1 cellular context compared by ENCODE assay signal in genomic region chr9:128067898-128068655, GRCh38.
A peak's percentile ranks its signal among the peaks of the same experiment; 100 is the strongest.
TF ChIP-seq lines count a peak whose summit lies in the region.

TSS of gene SLC25A25 (plus strand) at chr9:128068232. CDS start at chr9:128068320, 88 bp downstream.

TF ChIP-seq in K562, 482 proteins besides CTCF, POLR2A, EP300 and RAD21 (continued from another document and continues in another):
- TF ChIP-seq, protein P1, sequence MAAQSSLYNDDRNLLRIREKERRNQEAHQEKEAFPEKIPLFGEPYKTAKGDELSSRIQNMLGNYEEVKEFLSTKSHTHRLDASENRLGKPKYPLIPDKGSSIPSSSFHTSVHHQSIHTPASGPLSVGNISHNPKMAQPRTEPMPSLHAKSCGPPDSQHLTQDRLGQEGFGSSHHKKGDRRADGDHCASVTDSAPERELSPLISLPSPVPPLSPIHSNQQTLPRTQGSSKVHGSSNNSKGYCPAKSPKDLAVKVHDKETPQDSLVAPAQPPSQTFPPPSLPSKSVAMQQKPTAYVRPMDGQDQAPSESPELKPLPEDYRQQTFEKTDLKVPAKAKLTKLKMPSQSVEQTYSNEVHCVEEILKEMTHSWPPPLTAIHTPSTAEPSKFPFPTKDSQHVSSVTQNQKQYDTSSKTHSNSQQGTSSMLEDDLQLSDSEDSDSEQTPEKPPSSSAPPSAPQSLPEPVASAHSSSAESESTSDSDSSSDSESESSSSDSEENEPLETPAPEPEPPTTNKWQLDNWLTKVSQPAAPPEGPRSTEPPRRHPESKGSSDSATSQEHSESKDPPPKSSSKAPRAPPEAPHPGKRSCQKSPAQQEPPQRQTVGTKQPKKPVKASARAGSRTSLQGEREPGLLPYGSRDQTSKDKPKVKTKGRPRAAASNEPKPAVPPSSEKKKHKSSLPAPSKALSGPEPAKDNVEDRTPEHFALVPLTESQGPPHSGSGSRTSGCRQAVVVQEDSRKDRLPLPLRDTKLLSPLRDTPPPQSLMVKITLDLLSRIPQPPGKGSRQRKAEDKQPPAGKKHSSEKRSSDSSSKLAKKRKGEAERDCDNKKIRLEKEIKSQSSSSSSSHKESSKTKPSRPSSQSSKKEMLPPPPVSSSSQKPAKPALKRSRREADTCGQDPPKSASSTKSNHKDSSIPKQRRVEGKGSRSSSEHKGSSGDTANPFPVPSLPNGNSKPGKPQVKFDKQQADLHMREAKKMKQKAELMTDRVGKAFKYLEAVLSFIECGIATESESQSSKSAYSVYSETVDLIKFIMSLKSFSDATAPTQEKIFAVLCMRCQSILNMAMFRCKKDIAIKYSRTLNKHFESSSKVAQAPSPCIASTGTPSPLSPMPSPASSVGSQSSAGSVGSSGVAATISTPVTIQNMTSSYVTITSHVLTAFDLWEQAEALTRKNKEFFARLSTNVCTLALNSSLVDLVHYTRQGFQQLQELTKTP (IDR thresholded peaks at IDR 0.05; ENCODE audit: low read depth in 1 of 2, partially characterized antibody in 2 of 2), result no peak
- TF ChIP-seq, protein P2, sequence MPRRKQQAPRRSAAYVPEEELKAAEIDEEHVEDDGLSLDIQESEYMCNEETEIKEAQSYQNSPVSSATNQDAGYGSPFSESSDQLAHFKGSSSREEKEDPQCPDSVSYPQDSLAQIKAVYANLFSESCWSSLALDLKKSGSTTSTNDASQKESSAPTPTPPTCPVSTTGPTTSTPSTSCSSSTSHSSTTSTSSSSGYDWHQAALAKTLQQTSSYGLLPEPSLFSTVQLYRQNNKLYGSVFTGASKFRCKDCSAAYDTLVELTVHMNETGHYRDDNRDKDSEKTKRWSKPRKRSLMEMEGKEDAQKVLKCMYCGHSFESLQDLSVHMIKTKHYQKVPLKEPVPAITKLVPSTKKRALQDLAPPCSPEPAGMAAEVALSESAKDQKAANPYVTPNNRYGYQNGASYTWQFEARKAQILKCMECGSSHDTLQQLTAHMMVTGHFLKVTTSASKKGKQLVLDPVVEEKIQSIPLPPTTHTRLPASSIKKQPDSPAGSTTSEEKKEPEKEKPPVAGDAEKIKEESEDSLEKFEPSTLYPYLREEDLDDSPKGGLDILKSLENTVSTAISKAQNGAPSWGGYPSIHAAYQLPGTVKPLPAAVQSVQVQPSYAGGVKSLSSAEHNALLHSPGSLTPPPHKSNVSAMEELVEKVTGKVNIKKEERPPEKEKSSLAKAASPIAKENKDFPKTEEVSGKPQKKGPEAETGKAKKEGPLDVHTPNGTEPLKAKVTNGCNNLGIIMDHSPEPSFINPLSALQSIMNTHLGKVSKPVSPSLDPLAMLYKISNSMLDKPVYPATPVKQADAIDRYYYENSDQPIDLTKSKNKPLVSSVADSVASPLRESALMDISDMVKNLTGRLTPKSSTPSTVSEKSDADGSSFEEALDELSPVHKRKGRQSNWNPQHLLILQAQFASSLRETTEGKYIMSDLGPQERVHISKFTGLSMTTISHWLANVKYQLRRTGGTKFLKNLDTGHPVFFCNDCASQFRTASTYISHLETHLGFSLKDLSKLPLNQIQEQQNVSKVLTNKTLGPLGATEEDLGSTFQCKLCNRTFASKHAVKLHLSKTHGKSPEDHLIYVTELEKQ (CRISPR knock-in tag; IDR thresholded peaks at IDR 0.05), result no peak
- TF ChIP-seq KDM4B (IDR thresholded peaks at IDR 0.05; ENCODE audit: borderline replicate concordance in 2 of 2, low read depth in 1 of 2) (no peak), KDM2B (CRISPR knock-in tag; IDR thresholded peaks at IDR 0.05) (no peak), POLR2H (tag; IDR thresholded peaks at IDR 0.05; ENCODE audit: low read depth) (0 out of 2 replicates have a peak, but pooled peaks have one; percentile 22), XRCC5 (IDR thresholded peaks at IDR 0.05; ENCODE audit: low read depth, low read length) (no peak), HMG20B (CRISPR knock-in tag; IDR thresholded peaks at IDR 0.05) (no peak), CBX1 (IDR thresholded peaks at IDR 0.05; ENCODE audit: low read depth) (peak; percentile 36; the same call in 1 of the 2 replicates), VEZF1 (CRISPR knock-in tag; IDR thresholded peaks at IDR 0.05) (peak; percentile 92), RBM34 (IDR thresholded peaks at IDR 0.05; ENCODE audit: borderline replicate concordance, insufficient read depth, low read length) (no peak), PBX2 (CRISPR knock-in tag; IDR thresholded peaks at IDR 0.05; ENCODE audit: low read depth) (peak; percentile 76), PBX2 (tag; conservative IDR thresholded peaks at IDR 0.05; ENCODE audit: low read depth) (no peak), U2AF1 (optimal IDR thresholded peaks at IDR 0.05; ENCODE audit: low read depth, low read length) (peak; percentile 63), SRSF9 (IDR thresholded peaks at IDR 0.05; ENCODE audit: borderline replicate concordance, low read depth, low read length) (no peak), TOE1 (IDR thresholded peaks at IDR 0.05; ENCODE audit: borderline replicate concordance) (no peak), TOE1 (CRISPR knock-in tag; IDR thresholded peaks at IDR 0.05; ENCODE audit: borderline replicate concordance, low read depth) (no peak), CCNT2 (IDR thresholded peaks at IDR 0.05; ENCODE audit: borderline replicate concordance, extremely low read depth, insufficient read length, low read depth, low read length) (peak; percentile 83), PCBP2 (IDR thresholded peaks at IDR 0.05; ENCODE audit: low read depth, low read length, poor library complexity, severe bottlenecking) (no peak), MCM3 (IDR thresholded peaks at IDR 0.05) (no peak), MEF2D (tag; conservative IDR thresholded peaks at IDR 0.05; ENCODE audit: low read depth) (no peak), EP400 (IDR thresholded peaks at IDR 0.05) (no peak), ZNF586 (CRISPR knock-in tag; conservative IDR thresholded peaks at IDR 0.05) (no peak), NR2C1 (IDR thresholded peaks at IDR 0.05) (no peak), NR2C1 (tag; IDR thresholded peaks at IDR 0.05) (no peak), ZNF75A (CRISPR knock-in tag; IDR thresholded peaks at IDR 0.05) (no peak), HEY1 (CRISPR knock-in tag; IDR thresholded peaks at IDR 0.05; ENCODE audit: borderline replicate concordance) (no peak), FOXP1 (CRISPR knock-in tag; IDR thresholded peaks at IDR 0.05) (no peak), PHF20 (IDR thresholded peaks at IDR 0.05; ENCODE audit: partially characterized antibody) (no peak), TAL1 (IDR thresholded peaks at IDR 0.05) (no peak)
- TF ChIP-seq, protein P3, sequence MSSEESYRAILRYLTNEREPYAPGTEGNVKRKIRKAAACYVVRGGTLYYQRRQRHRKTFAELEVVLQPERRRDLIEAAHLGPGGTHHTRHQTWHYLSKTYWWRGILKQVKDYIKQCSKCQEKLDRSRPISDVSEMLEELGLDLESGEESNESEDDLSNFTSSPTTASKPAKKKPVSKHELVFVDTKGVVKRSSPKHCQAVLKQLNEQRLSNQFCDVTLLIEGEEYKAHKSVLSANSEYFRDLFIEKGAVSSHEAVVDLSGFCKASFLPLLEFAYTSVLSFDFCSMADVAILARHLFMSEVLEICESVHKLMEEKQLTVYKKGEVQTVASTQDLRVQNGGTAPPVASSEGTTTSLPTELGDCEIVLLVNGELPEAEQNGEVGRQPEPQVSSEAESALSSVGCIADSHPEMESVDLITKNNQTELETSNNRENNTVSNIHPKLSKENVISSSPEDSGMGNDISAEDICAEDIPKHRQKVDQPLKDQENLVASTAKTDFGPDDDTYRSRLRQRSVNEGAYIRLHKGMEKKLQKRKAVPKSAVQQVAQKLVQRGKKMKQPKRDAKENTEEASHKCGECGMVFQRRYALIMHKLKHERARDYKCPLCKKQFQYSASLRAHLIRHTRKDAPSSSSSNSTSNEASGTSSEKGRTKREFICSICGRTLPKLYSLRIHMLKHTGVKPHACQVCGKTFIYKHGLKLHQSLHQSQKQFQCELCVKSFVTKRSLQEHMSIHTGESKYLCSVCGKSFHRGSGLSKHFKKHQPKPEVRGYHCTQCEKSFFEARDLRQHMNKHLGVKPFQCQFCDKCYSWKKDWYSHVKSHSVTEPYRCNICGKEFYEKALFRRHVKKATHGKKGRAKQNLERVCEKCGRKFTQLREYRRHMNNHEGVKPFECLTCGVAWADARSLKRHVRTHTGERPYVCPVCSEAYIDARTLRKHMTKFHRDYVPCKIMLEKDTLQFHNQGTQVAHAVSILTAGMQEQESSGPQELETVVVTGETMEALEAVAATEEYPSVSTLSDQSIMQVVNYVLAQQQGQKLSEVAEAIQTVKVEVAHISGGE (CRISPR knock-in tag; IDR thresholded peaks at IDR 0.05), result 0 out of 6 replicates have a peak, but pooled peaks of 1 of the 3 experiments have one; percentile 24
- TF ChIP-seq, protein P4, sequence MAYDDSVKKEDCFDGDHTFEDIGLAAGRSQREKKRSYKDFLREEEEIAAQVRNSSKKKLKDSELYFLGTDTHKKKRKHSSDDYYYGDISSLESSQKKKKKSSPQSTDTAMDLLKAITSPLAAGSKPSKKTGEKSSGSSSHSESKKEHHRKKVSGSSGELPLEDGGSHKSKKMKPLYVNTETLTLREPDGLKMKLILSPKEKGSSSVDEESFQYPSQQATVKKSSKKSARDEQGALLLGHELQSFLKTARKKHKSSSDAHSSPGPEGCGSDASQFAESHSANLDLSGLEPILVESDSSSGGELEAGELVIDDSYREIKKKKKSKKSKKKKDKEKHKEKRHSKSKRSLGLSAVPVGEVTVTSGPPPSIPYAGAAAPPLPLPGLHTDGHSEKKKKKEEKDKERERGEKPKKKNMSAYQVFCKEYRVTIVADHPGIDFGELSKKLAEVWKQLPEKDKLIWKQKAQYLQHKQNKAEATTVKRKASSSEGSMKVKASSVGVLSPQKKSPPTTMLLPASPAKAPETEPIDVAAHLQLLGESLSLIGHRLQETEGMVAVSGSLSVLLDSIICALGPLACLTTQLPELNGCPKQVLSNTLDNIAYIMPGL (CRISPR knock-in tag; IDR thresholded peaks at IDR 0.05), result no peak
- TF ChIP-seq, protein P5, sequence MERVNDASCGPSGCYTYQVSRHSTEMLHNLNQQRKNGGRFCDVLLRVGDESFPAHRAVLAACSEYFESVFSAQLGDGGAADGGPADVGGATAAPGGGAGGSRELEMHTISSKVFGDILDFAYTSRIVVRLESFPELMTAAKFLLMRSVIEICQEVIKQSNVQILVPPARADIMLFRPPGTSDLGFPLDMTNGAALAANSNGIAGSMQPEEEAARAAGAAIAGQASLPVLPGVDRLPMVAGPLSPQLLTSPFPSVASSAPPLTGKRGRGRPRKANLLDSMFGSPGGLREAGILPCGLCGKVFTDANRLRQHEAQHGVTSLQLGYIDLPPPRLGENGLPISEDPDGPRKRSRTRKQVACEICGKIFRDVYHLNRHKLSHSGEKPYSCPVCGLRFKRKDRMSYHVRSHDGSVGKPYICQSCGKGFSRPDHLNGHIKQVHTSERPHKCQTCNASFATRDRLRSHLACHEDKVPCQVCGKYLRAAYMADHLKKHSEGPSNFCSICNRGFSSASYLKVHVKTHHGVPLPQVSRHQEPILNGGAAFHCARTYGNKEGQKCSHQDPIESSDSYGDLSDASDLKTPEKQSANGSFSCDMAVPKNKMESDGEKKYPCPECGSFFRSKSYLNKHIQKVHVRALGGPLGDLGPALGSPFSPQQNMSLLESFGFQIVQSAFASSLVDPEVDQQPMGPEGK (CRISPR knock-in tag; IDR thresholded peaks at IDR 0.05; ENCODE audit: borderline replicate concordance), result no peak
- TF ChIP-seq, protein P6, sequence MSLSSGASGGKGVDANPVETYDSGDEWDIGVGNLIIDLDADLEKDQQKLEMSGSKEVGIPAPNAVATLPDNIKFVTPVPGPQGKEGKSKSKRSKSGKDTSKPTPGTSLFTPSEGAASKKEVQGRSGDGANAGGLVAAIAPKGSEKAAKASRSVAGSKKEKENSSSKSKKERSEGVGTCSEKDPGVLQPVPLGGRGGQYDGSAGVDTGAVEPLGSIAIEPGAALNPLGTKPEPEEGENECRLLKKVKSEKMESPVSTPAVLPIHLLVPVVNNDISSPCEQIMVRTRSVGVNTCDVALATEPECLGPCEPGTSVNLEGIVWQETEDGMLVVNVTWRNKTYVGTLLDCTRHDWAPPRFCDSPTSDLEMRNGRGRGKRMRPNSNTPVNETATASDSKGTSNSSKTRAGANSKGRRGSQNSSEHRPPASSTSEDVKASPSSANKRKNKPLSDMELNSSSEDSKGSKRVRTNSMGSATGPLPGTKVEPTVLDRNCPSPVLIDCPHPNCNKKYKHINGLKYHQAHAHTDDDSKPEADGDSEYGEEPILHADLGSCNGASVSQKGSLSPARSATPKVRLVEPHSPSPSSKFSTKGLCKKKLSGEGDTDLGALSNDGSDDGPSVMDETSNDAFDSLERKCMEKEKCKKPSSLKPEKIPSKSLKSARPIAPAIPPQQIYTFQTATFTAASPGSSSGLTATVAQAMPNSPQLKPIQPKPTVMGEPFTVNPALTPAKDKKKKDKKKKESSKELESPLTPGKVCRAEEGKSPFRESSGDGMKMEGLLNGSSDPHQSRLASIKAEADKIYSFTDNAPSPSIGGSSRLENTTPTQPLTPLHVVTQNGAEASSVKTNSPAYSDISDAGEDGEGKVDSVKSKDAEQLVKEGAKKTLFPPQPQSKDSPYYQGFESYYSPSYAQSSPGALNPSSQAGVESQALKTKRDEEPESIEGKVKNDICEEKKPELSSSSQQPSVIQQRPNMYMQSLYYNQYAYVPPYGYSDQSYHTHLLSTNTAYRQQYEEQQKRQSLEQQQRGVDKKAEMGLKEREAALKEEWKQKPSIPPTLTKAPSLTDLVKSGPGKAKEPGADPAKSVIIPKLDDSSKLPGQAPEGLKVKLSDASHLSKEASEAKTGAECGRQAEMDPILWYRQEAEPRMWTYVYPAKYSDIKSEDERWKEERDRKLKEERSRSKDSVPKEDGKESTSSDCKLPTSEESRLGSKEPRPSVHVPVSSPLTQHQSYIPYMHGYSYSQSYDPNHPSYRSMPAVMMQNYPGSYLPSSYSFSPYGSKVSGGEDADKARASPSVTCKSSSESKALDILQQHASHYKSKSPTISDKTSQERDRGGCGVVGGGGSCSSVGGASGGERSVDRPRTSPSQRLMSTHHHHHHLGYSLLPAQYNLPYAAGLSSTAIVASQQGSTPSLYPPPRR (CRISPR knock-in tag; IDR thresholded peaks at IDR 0.05; ENCODE audit: borderline replicate concordance), result no peak
